ENCODE assay signal across 24 cellular contexts in the genomic region with DNA sequence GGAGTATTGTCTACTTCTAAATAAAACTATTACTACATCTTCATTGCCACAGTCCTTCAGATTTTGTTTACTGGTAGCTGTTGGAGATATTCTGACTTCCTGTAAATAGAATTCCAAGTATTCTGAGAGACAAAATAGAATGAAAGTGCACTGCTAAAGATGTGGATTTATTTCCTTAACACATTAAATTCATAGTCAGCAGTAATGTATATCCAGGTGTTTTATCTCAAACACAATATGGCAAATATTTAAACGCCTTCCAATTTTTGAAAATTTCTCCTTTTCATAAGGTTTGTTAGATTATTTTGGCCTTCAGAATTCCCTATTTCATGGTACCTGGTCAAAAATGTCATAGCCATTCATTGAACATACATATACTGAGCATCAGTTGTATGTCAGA.
DNase-seq lines count a peak whose midpoint lies in the region; ATAC-seq, FAIRE-seq and TF ChIP-seq lines count a peak whose summit lies in the region.
"Had no signal": no experiment of that assay in that cellular context is flagged by ENCODE, and none has a peak within 500 bp of the region (broad histone marks: within the 10 kb centered on the region; RNA-seq: fewer than 3 reads in every experiment).

No MANE protein-coding gene starts in this region.

- H3K9ac ChIP-seq in IMR-90 (ENCODE audit: low read depth, low read length) (no peak overlapping the region), K562 (ENCODE audit: insufficient read depth in 1 of 2, low read depth in 2 of 2, low read length in 2 of 2) (no peak overlapping the region)
- H3K9ac ChIP-seq: BLaER1 treated with 17β-estradiol and CSF1 and Interleukin-3, amounts not matched to agents 10 nM and 100 nM had no signal

- TF ChIP-seq POLR2A in A549 (IDR thresholded peaks at IDR 0.05; ENCODE audit: low read length) = no peak
- no peak for TF ChIP-seq POLR2A in IMR-90 (IDR thresholded peaks at IDR 0.05; ENCODE audit: low read depth, low read length)
- TF ChIP-seq POLR2A in K562 (conservative IDR thresholded peaks at IDR 0.05) = no peak

- intact Hi-C loops in IMR-90 (cut with micrococcal nuclease) = no loop called here
- intact Hi-C loops in K562 (cut with micrococcal nuclease) = no loop called here
- intact Hi-C loops in Right ventricle myocardium inferior (cut with DNase I) = no loop called here

- no peak for TF ChIP-seq RAD21 in A549 (conservative IDR thresholded peaks at IDR 0.05 in 1 of 2, IDR thresholded peaks at IDR 0.05 in 1 of 2)
- no peak for TF ChIP-seq RAD21 in IMR-90 (IDR thresholded peaks at IDR 0.05; ENCODE audit: low read length)
- TF ChIP-seq RAD21 in K562 (CRISPR knock-in tag; conservative IDR thresholded peaks at IDR 0.05 in 1 of 2, IDR thresholded peaks at IDR 0.05 in 1 of 2) = no peak

- dilution Hi-C loops in IMR-90 (cut with HindIII; ENCODE audit: low sequenced_read_pairs, unreplicated experiment) = no loop called here

- H2AK5ac ChIP-seq in IMR-90 (ENCODE audit: low read depth, low read length) = no peak overlapping the region

- H3K27me3 ChIP-seq in GM23338 (ENCODE audit: insufficient read depth) (no peaks in the 10 kb centered on the region), IMR-90 (ENCODE audit: control insufficient read depth, insufficient read depth, low read length) (no peaks in the 10 kb centered on the region), K562 (ENCODE audit: control insufficient read depth in 2 of 2, insufficient read depth in 2 of 2, low read length in 2 of 2) (no peaks in the 10 kb centered on the region)
- H3K27me3 ChIP-seq: BLaER1 treated with 17β-estradiol and CSF1 and Interleukin-3, amounts not matched to agents 10 nM and 100 nM had no signal

- H3K4me1 Mint-ChIP-seq in GM23338 = peaks cover 15% of the 10 kb centered on the region
- H3K4me1 Mint-ChIP-seq: B cell had no signal

- H3K4me3 Mint-ChIP-seq in GM23338 = no peak overlapping the region
- H3K4me3 Mint-ChIP-seq: B cell; CD4-positive, alpha-beta T cell; CD8-positive, alpha-beta T cell had no signal

- CTCF ChIA-PET in A549 (lab: Yijun Ruan, JAX) = no interaction called here
- CTCF ChIA-PET in IMR-90 (lab: Yijun Ruan, JAX) = no interaction called here
- CTCF ChIA-PET in K562 (lab: Yijun Ruan, JAX; ENCODE audit: low intra/inter-chr PET ratio) = no interaction called here

- ATAC-seq in A549 (no peak), GM23338 (no peak), IMR-90 (ENCODE audit: low read depth) (no peak), K562 (no peak), Right ventricle myocardium inferior (no peak), HG03175 (IDR thresholded peaks at IDR 0.05; ENCODE audit: unreplicated experiment) (no peak)
- ATAC-seq: CD8-positive, alpha-beta T cell had no signal

- no TSS peak for BruUV-seq in IMR-90 (replicated peaks; lab: Mats Ljungman, UMichigan)
- no TSS peak for BruUV-seq in K562 (replicated peaks; lab: Mats Ljungman, UMichigan)

- H3K4me3 ChIP-seq in A549 (no peak overlapping the region), GM23338 (0 out of 2 replicates have a peak overlapping the region, but pooled peaks have one; percentile 11), IMR-90 (ENCODE audit: insufficient read depth, low read depth, low read length) (no peak overlapping the region), K562 (no peak overlapping the region)
- H3K4me3 ChIP-seq: BLaER1 treated with 17β-estradiol and CSF1 and Interleukin-3, amounts not matched to agents 10 nM and 100 nM had no signal

- no peak for TF ChIP-seq EP300 in A549 (IDR thresholded peaks at IDR 0.05)
- TF ChIP-seq EP300 in K562 (IDR thresholded peaks at IDR 0.05; ENCODE audit: low read length) = no peak

- H4K5ac ChIP-seq in IMR-90 (ENCODE audit: low read depth, low read length) = no peak overlapping the region

- WGBS in A549 (ENCODE audit: missing lambda C conversion rate) = 0% methylated on average over 1 of the region's 1 CpG
- no CpG with 5 or more reads among the region's 1 CpG for WGBS in IMR-90 (ENCODE audit: extremely low coverage in 2 of 2, insufficient read length in 1 of 2), 2 experiments
- WGBS in K562 (ENCODE audit: insufficient coverage, low coverage, missing lambda C conversion rate) = 0% methylated on average over 1 of the region's 1 CpG

- H3K14ac ChIP-seq in IMR-90 (replicated peaks; ENCODE audit: low read depth, low read length) = no peak overlapping the region

- H3K4me1 ChIP-seq in A549 = no peaks in the 10 kb centered on the region
- H3K4me1 ChIP-seq in GM23338 (ENCODE audit: insufficient read depth) = peaks cover 14% of the 10 kb centered on the region
- no peaks in the 10 kb centered on the region for H3K4me1 ChIP-seq in IMR-90 (ENCODE audit: control insufficient read depth, insufficient read depth, low read length)
- H3K4me1 ChIP-seq in K562 (replicated peaks in 1 of 2; ENCODE audit: control insufficient read depth in 2 of 2, insufficient read depth in 2 of 2, low read length in 2 of 2) = no peaks in the 10 kb centered on the region
- H3K4me1 ChIP-seq: BLaER1 treated with 17β-estradiol and CSF1 and Interleukin-3, amounts not matched to agents 10 nM and 100 nM; Caco-2 had no signal

- H3K27me3 Mint-ChIP-seq in GM23338 (ENCODE audit: insufficient read depth, low read depth, poor library complexity) = peaks cover 4% of the 10 kb centered on the region
- H3K27me3 Mint-ChIP-seq: B cell; CD4-positive, alpha-beta T cell had no signal

- H3K9me3 Mint-ChIP-seq in GM23338 = no peaks in the 10 kb centered on the region
- H3K9me3 Mint-ChIP-seq: CD8-positive, alpha-beta T cell had no signal

- H3K18ac ChIP-seq in IMR-90 (ENCODE audit: low read depth, low read length) = no peak overlapping the region

- H2BK120ac ChIP-seq in IMR-90 (ENCODE audit: low read depth, low read length) = no peak overlapping the region

- no peaks in the 10 kb centered on the region for H3K9me2 ChIP-seq in GM23338 (ENCODE audit: insufficient read depth)

- no peak overlapping the region for H3K4me2 ChIP-seq in A549
- H3K4me2 ChIP-seq in GM23338 = peak overlapping the region; percentile 41; the same call in 1 of the 2 replicates
- no peak overlapping the region for H3K4me2 ChIP-seq in IMR-90 (ENCODE audit: low read depth, low read length)
- no peak overlapping the region for H3K4me2 ChIP-seq in K562 (ENCODE audit: insufficient read depth, low read length)
- H3K4me2 ChIP-seq: BLaER1 treated with 17β-estradiol and CSF1 and Interleukin-3, amounts not matched to agents 10 nM and 100 nM had no signal

- in situ Hi-C loops in IMR-90 (cut with MboI; ENCODE audit: low sequenced_read_pairs) (no loop called here), K562 (cut with MboI) (no loop called here)

- H3F3A ChIP-seq in GM23338 (replicated peaks; ENCODE audit: low read depth) = no peaks in the 10 kb centered on the region

- DNase-seq in A549 (ENCODE audit: low read depth in 1 of 2, low spot score in 1 of 2) = no peak
- DNase-seq in GM23338 (ENCODE audit: low spot score) = no peak
- DNase-seq in IMR-90 = no peak
- DNase-seq in K562 (ENCODE audit: extremely low read depth in 1 of 4, low spot score in 3 of 4) = no peak
- no peak for DNase-seq in Right ventricle myocardium inferior (ENCODE audit: missing footprints)
- DNase-seq in NCI-H2081 (lab: John Stamatoyannopoulos, UW) = no peak
- DNase-seq in dermis blood vessel endothelial cell = no peak
- DNase-seq: 8988T; AML-193; Caco-2; Calu3; CD4-positive, alpha-beta T cell; CD8-positive, alpha-beta T cell; DMS79 treated with DMSO at 0.1 percent for 48 hours; GF-D8 had no signal

- FAIRE-seq in A549 (lab: Jason Lieb, UNC) (no peak), K562 (lab: Jason Lieb, UNC) (no peak)
- FAIRE-seq: A204.1, D721Med, G401.6, GM12891, GM19239 had no signal

- no peak overlapping the region for H3K23ac ChIP-seq in IMR-90 (ENCODE audit: low read depth, low read length)

- no peak overlapping the region for H2AK9ac ChIP-seq in IMR-90 (replicated peaks; ENCODE audit: low read depth, low read length, poor library complexity)

- H3K27ac Mint-ChIP-seq in GM23338 = no peak overlapping the region; the same call in 1 of the 2 replicates
- H3K27ac Mint-ChIP-seq: B cell; CD4-positive, alpha-beta T cell; CD8-positive, alpha-beta T cell had no signal

- no peaks in the 10 kb centered on the region for H3K36me3 ChIP-seq in GM23338 (ENCODE audit: insufficient read depth)
- H3K36me3 ChIP-seq in IMR-90 (ENCODE audit: control insufficient read depth, insufficient read depth, low read length) = no peaks in the 10 kb centered on the region
- H3K36me3 ChIP-seq in K562 (ENCODE audit: control insufficient read depth, insufficient read depth, low read length) = no peaks in the 10 kb centered on the region
- H3K36me3 ChIP-seq: BLaER1 treated with 17β-estradiol and CSF1 and Interleukin-3, amounts not matched to agents 10 nM and 100 nM had no signal

- H3K9me3 ChIP-seq in A549 (no peaks in the 10 kb centered on the region), IMR-90 (ENCODE audit: control insufficient read depth, insufficient read depth, low read length) (no peaks in the 10 kb centered on the region), K562 (replicated peaks; ENCODE audit: control insufficient read depth, insufficient read depth, low read depth, low read length) (no peaks in the 10 kb centered on the region; the same call in 1 of the 2 replicates)
- H3K9me3 ChIP-seq: BLaER1 treated with 17β-estradiol and CSF1 and Interleukin-3, amounts not matched to agents 10 nM and 100 nM; Caco-2 had no signal

- no peak for TF ChIP-seq CTCF in A549 (IDR thresholded peaks at IDR 0.05)
- no peak for TF ChIP-seq CTCF in GM23338 (conservative IDR thresholded peaks at IDR 0.05; ENCODE audit: low read depth in 2 of 2)
- TF ChIP-seq CTCF in IMR-90 (conservative IDR thresholded peaks at IDR 0.05; ENCODE audit: low read depth, low read length) = no peak
- no peak for TF ChIP-seq CTCF in K562 (IDR thresholded peaks at IDR 0.05 in 2 of 3, conservative IDR thresholded peaks at IDR 0.05 in 1 of 3; ENCODE audit: insufficient read depth in 2 of 3, low read depth in 1 of 3, low read length in 3 of 3)

- no peak overlapping the region for H4K8ac ChIP-seq in IMR-90 (ENCODE audit: low read depth in 2 of 2, low read length in 2 of 2)

- no peak overlapping the region for H2BK15ac ChIP-seq in IMR-90 (ENCODE audit: low read depth, low read length)

- H3K56ac ChIP-seq in IMR-90 (ENCODE audit: extremely low read depth, insufficient read depth, low read length) = no peak overlapping the region

- POLR2A ChIA-PET in A549 (lab: Yijun Ruan, JAX) (no interaction called here), IMR-90 (lab: Charles Lee; ENCODE audit: unreplicated experiment) (interaction anchor here (0.7 kb wide), 1 partner anchor 11 kb away, joined by 3 read pairs; no protein-coding TSS in a partner anchor), K562 (lab: Yijun Ruan, JAX) (no interaction called here)

- no peaks in the 10 kb centered on the region; the same call in 2 of the 3 replicates for H3K36me3 Mint-ChIP-seq in GM23338 (ENCODE audit: low read depth)
- H3K36me3 Mint-ChIP-seq: CD8-positive, alpha-beta T cell had no signal

- no peak overlapping the region for H4K91ac ChIP-seq in IMR-90 (ENCODE audit: insufficient read depth, low read depth, low read length)

- H3K9me1 ChIP-seq in IMR-90 (ENCODE audit: insufficient read depth, low read length) = no peaks in the 10 kb centered on the region
- H3K9me1 ChIP-seq in K562 (ENCODE audit: control insufficient read depth, insufficient read depth, low read length) = no peaks in the 10 kb centered on the region

- H3K79me1 ChIP-seq in IMR-90 (ENCODE audit: low read depth in 1 of 2, low read length in 2 of 2) = no peaks in the 10 kb centered on the region

- no peak overlapping the region for H3K27ac ChIP-seq in A549
- H3K27ac ChIP-seq in GM23338 (ENCODE audit: low read depth) = no peak overlapping the region
- H3K27ac ChIP-seq in IMR-90 (ENCODE audit: insufficient read depth, low read length) = no peak overlapping the region
- H3K27ac ChIP-seq in K562 (ENCODE audit: extremely low read depth, low read depth, low read length) = no peak overlapping the region
- H3K27ac ChIP-seq: BLaER1 treated with 17β-estradiol and CSF1 and Interleukin-3, amounts not matched to agents 10 nM and 100 nM; C4-2B had no signal

- no peaks in the 10 kb centered on the region for H3K79me2 ChIP-seq in GM23338 (replicated peaks; ENCODE audit: insufficient read depth)
- H3K79me2 ChIP-seq in K562 (ENCODE audit: control insufficient read depth, insufficient read depth, low read length) = no peaks in the 10 kb centered on the region

- H3K4ac ChIP-seq in IMR-90 (ENCODE audit: low read depth, low read length) = no peak overlapping the region

- H2AFZ ChIP-seq in GM23338 (no peak overlapping the region), IMR-90 (replicated peaks; ENCODE audit: low read length, poor library complexity) (no peak overlapping the region), K562 (ENCODE audit: low read depth, low read length) (no peak overlapping the region)

- no peak overlapping the region for H2BK5ac ChIP-seq in IMR-90 (ENCODE audit: low read depth, low read length, poor library complexity, severe bottlenecking)

- H4K20me1 ChIP-seq in GM23338 (replicated peaks; ENCODE audit: insufficient read depth) (no peaks in the 10 kb centered on the region), IMR-90 (ENCODE audit: insufficient read depth, low read length) (no peaks in the 10 kb centered on the region), K562 (replicated peaks; ENCODE audit: control insufficient read depth, insufficient read depth, low read length) (no peaks in the 10 kb centered on the region)
- H4K20me1 ChIP-seq: BLaER1 treated with 17β-estradiol and CSF1 and Interleukin-3, amounts not matched to agents 10 nM and 100 nM had no signal

- H2BK20ac ChIP-seq in IMR-90 (ENCODE audit: low read depth, low read length) = no peak overlapping the region
